Comparison of ENCODE assay signal across 20 cellular contexts in genomic region chr1:109116286-109116685, GRCh38. TPM values are rescaled to one million over a fixed set of nuclear protein-coding genes. Genes with fewer than 3 reads are reported as not detected.
A peak's percentile ranks its signal among the peaks of the same experiment; 100 is the strongest.
DNase-seq lines count a peak whose midpoint lies in the region; ATAC-seq and TF ChIP-seq lines count a peak whose summit lies in the region.
"Had no signal": no experiment of that assay in that cellular context is flagged by ENCODE, and none has a peak within 500 bp of the region (broad histone marks: within the 10 kb centered on the region; RNA-seq: fewer than 3 reads in every experiment).

No MANE protein-coding gene starts in this region.

- 60 to 75% methylated on average over 1 of the region's 1 CpG for WGBS in gastroesophageal sphincter (ENCODE audit: low coverage in 1 of 2), 2 donors

- TF ChIP-seq EP300 in gastroesophageal sphincter (IDR thresholded peaks at IDR 0.05) = no peak

- no peak for TF ChIP-seq POLR2A in gastroesophageal sphincter (IDR thresholded peaks at IDR 0.05)

- H3K9me3 Mint-ChIP-seq in activated CD4-positive, alpha-beta T cell treated with anti-CD3 and anti-CD28 coated beads for 36 hours (ENCODE audit: low read depth) = no peaks in the 10 kb centered on the region
- H3K9me3 Mint-ChIP-seq in activated CD4-positive, alpha-beta T cell treated with anti-CD3 and anti-CD28 coated beads, Interleukin-2, amount 10 ng/mL, durations not matched to agents 7 days and 5 days = no peaks in the 10 kb centered on the region

- CTCF ChIA-PET in activated CD4-positive, alpha-beta T cell treated with anti-CD3 and anti-CD28 coated beads for 36 hours (lab: Charles Lee) = interaction anchor here (0.6 to 7.1 kb wide), 8 partner anchors 10 to 164 kb away, joined by 3 to 73 read pairs (median 3); partner anchors contain the start of gene SARS1
- CTCF ChIA-PET in activated CD4-positive, alpha-beta T cell treated with anti-CD3 and anti-CD28 coated beads, Interleukin-2, amount 10 ng/mL, durations not matched to agents 7 days and 5 days (lab: Charles Lee) = interaction anchor here (0.6 to 2.9 kb wide), 3 partner anchors 13 to 220 kb away, joined by 3 to 19 read pairs (median 4); no protein-coding TSS in a partner anchor

- H3K36me3 Mint-ChIP-seq in activated CD4-positive, alpha-beta T cell treated with anti-CD3 and anti-CD28 coated beads for 36 hours (ENCODE audit: low read depth) = no peaks in the 10 kb centered on the region
- no peaks in the 10 kb centered on the region for H3K36me3 Mint-ChIP-seq in activated CD4-positive, alpha-beta T cell treated with anti-CD3 and anti-CD28 coated beads, Interleukin-2, amount 10 ng/mL, durations not matched to agents 7 days and 5 days (ENCODE audit: low read depth)

- H3K27me3 Mint-ChIP-seq in activated CD4-positive, alpha-beta T cell treated with anti-CD3 and anti-CD28 coated beads for 36 hours = no peaks in the 10 kb centered on the region
- H3K27me3 Mint-ChIP-seq in activated CD4-positive, alpha-beta T cell treated with anti-CD3 and anti-CD28 coated beads, Interleukin-2, amount 10 ng/mL, durations not matched to agents 7 days and 5 days = peaks cover 13% of the 10 kb centered on the region

- H3K4me1 ChIP-seq in mucosa of descending colon (ENCODE audit: low read depth) = peaks cover 5% of the 10 kb centered on the region
- peaks cover 0 to 25% (median 11%) of the 10 kb centered on the region in 3 donors for H3K4me1 ChIP-seq in gastroesophageal sphincter

- no peak overlapping the region for H3K4me3 Mint-ChIP-seq in activated CD4-positive, alpha-beta T cell treated with anti-CD3 and anti-CD28 coated beads for 36 hours
- H3K4me3 Mint-ChIP-seq in activated CD4-positive, alpha-beta T cell treated with anti-CD3 and anti-CD28 coated beads, Interleukin-2, amount 10 ng/mL, durations not matched to agents 7 days and 5 days = no peak overlapping the region

- H3K36me3 ChIP-seq in mucosa of descending colon (ENCODE audit: low read depth) = no peaks in the 10 kb centered on the region
- no peaks in the 10 kb centered on the region for H3K36me3 ChIP-seq in gastroesophageal sphincter
- H3K36me3 ChIP-seq: esophagus muscularis mucosa, sigmoid colon, tibial artery had no signal

- no peak overlapping the region for H3K27ac ChIP-seq in coronary artery
- no peak overlapping the region for H3K27ac ChIP-seq in gastroesophageal sphincter
- H3K27ac ChIP-seq: esophagus muscularis mucosa, sigmoid colon, tibial artery had no signal

- intact Hi-C loops in activated CD4-positive, alpha-beta T cell treated with anti-CD3 and anti-CD28 coated beads for 36 hours (cut with DNase I, micrococcal nuclease) = no loop called here
- intact Hi-C loops in mucosa of descending colon (cut with DNase I, micrococcal nuclease) = no loop called here

- DNase-seq in activated CD4-positive, alpha-beta T cell treated with anti-CD3 and anti-CD28 coated beads for 36 hours = no peak
- DNase-seq in activated CD4-positive, alpha-beta T cell treated with anti-CD3 and anti-CD28 coated beads, Interleukin-2, amount 10 ng/mL, durations not matched to agents 7 days and 5 days = no peak
- DNase-seq in NCI-H1417 treated with DMSO at 0.1 percent for 48 hours (lab: John Stamatoyannopoulos, UW) = peak; percentile 70
- peak; percentile 68 for DNase-seq in NCI-H774 (lab: John Stamatoyannopoulos, UW)
- peak in 1 of 3 donors; percentile 55 for DNase-seq in mucosa of descending colon
- DNase-seq in coronary artery (ENCODE audit: low spot score) = no peak
- DNase-seq in D341Med (ENCODE audit: low spot score) = no peak
- DNase-seq: activated CD4-positive, alpha-beta T cell treated with anti-CD3 and anti-CD28 coated beads, Interleukin-2, amount 50 U/mL, for 1 hour; activated gamma-delta T cell; CD4-positive, CD25-positive, alpha-beta regulatory T cell; EL; GOT3; head of caudate nucleus; islet precursor cell; PC-3; sigmoid colon; tibial artery had no signal

- peaks cover 43% of the 10 kb centered on the region for H3K27me3 ChIP-seq in gastroesophageal sphincter

- peaks cover 35% of the 10 kb centered on the region for H3K4me1 Mint-ChIP-seq in activated CD4-positive, alpha-beta T cell treated with anti-CD3 and anti-CD28 coated beads for 36 hours
- peaks cover 30% of the 10 kb centered on the region for H3K4me1 Mint-ChIP-seq in activated CD4-positive, alpha-beta T cell treated with anti-CD3 and anti-CD28 coated beads, Interleukin-2, amount 10 ng/mL, durations not matched to agents 7 days and 5 days

- ATAC-seq in activated CD4-positive, alpha-beta T cell treated with anti-CD3 and anti-CD28 coated beads for 36 hours = no peak
- ATAC-seq in mucosa of descending colon (peak; percentile 32), gastroesophageal sphincter (no peak)
- ATAC-seq: PC-3 had no signal

- H3K9me3 ChIP-seq in mucosa of descending colon (no peaks in the 10 kb centered on the region), gastroesophageal sphincter (no peaks in the 10 kb centered on the region)
- H3K9me3 ChIP-seq: esophagus muscularis mucosa, sigmoid colon, tibial artery had no signal

- no peak for TF ChIP-seq CTCF in mucosa of descending colon (IDR thresholded peaks at IDR 0.05)
- no peak for TF ChIP-seq CTCF in coronary artery (IDR thresholded peaks at IDR 0.05)
- no peak for TF ChIP-seq CTCF in gastroesophageal sphincter (IDR thresholded peaks at IDR 0.05)

- no peak overlapping the region for H3K4me3 ChIP-seq in mucosa of descending colon
- no peak overlapping the region for H3K4me3 ChIP-seq in coronary artery
- no peak overlapping the region for H3K4me3 ChIP-seq in gastroesophageal sphincter
- H3K4me3 ChIP-seq: esophagus muscularis mucosa, sigmoid colon, tibial artery had no signal

- POLR2A ChIA-PET in activated CD4-positive, alpha-beta T cell treated with anti-CD3 and anti-CD28 coated beads for 36 hours (lab: Charles Lee) = interaction anchor here (1.4 kb wide), 1 partner anchor 16 kb away, joined by 5 read pairs; no protein-coding TSS in a partner anchor
- POLR2A ChIA-PET in activated CD4-positive, alpha-beta T cell treated with anti-CD3 and anti-CD28 coated beads, Interleukin-2, amount 10 ng/mL, durations not matched to agents 7 days and 5 days (lab: Charles Lee) = interaction anchor here (0.7 kb wide), 1 partner anchor 17 kb away, joined by 3 read pairs; no protein-coding TSS in a partner anchor

- peak overlapping the region; percentile 77 for H3K27ac Mint-ChIP-seq in activated CD4-positive, alpha-beta T cell treated with anti-CD3 and anti-CD28 coated beads for 36 hours
- H3K27ac Mint-ChIP-seq in activated CD4-positive, alpha-beta T cell treated with anti-CD3 and anti-CD28 coated beads, Interleukin-2, amount 10 ng/mL, durations not matched to agents 7 days and 5 days = no peak overlapping the region
- H3K27ac Mint-ChIP-seq: CD4-positive, CD25-positive, alpha-beta regulatory T cell had no signal

RNA-seq across cellular contexts. Expression of gene ELAPOR1, which starts 2.4 kb away (rescaled TPM):
- total RNA-seq in activated CD4-positive, alpha-beta T cell treated with anti-CD3 and anti-CD28 coated beads for 36 hours = 1 to 10 TPM; 7.1 to 8.7 TPM
- 1 to 10 TPM; 6.3 TPM for total RNA-seq in activated CD4-positive, alpha-beta T cell treated with anti-CD3 and anti-CD28 coated beads, Interleukin-2, amount 10 ng/mL, durations not matched to agents 7 days and 5 days
- 100 to 1,000 TPM in 2 of 3 donors, 10 to 100 TPM in 1; 30.6 to 119 (median 107) TPM for total RNA-seq in mucosa of descending colon
- total RNA-seq in gastroesophageal sphincter = 10 to 100 TPM in 1 of 4 donors, under 1 TPM in 2, not detected in 1; 0.08 to 18.8 (median 0.40) TPM
- total RNA-seq: SK-MEL-5 had no signal

RNA-seq across cellular contexts. Expression of gene TMEM167B, which starts 25.7 kb away (rescaled TPM):
- 10 to 100 TPM; 26.8 to 28.4 TPM for total RNA-seq in activated CD4-positive, alpha-beta T cell treated with anti-CD3 and anti-CD28 coated beads for 36 hours
- total RNA-seq in activated CD4-positive, alpha-beta T cell treated with anti-CD3 and anti-CD28 coated beads, Interleukin-2, amount 10 ng/mL, durations not matched to agents 7 days and 5 days = 10 to 100 TPM; 27.6 to 29.1 TPM
- total RNA-seq in mucosa of descending colon (10 to 100 TPM; 38.5 to 48.1 (median 45.9) TPM), gastroesophageal sphincter (10 to 100 TPM; 29.3 to 42.3 (median 31.7) TPM)

RNA-seq across cellular contexts. Expression of gene TAF13, which starts 40.5 kb away (rescaled TPM):
- total RNA-seq in activated CD4-positive, alpha-beta T cell treated with anti-CD3 and anti-CD28 coated beads for 36 hours = 10 to 100 TPM; 12.1 to 20.1 TPM
- total RNA-seq in activated CD4-positive, alpha-beta T cell treated with anti-CD3 and anti-CD28 coated beads, Interleukin-2, amount 10 ng/mL, durations not matched to agents 7 days and 5 days = 10 to 100 TPM; 16.0 to 17.5 TPM
- total RNA-seq in mucosa of descending colon (10 to 100 TPM; 35.7 to 52.8 (median 36.5) TPM), gastroesophageal sphincter (10 to 100 TPM; 54.8 to 73.1 (median 59.1) TPM)

Comparison
In these comparisons a context has a peak if more than half of its experiments do, and no peak if none do; other contexts are left out.
1. DNase-seq: peak in NCI-H1417 treated with DMSO at 0.1 percent for 48 hours (single experiment) and NCI-H774 (single experiment); none in activated CD4-positive, alpha-beta T cell treated with anti-CD3 and anti-CD28 coated beads for 36 hours (single experiment), activated CD4-positive, alpha-beta T cell treated with anti-CD3 and anti-CD28 coated beads, Interleukin-2, amount 10 ng/mL, durations not matched to agents 7 days and 5 days (single experiment), coronary artery (single experiment) and D341Med (single experiment).